In genomic region chr4:32574803-32575202, GRCh38 we compare ENCODE assay signal across 24 cellular contexts.
"Had no signal": no experiment of that assay in that cellular context is flagged by ENCODE, and none has a peak within 500 bp of the region (broad histone marks: within the 10 kb centered on the region; RNA-seq: fewer than 3 reads in every experiment).

No MANE protein-coding gene starts in this region.

- H3K27me3 Mint-ChIP-seq: activated CD4-positive, alpha-beta memory T cell treated with anti-CD3 and anti-CD28 coated beads, Interleukin-2, amount 10 ng/mL, durations not matched to agents 7 days and 5 days; activated CD8-positive, alpha-beta memory T cell treated with anti-CD3 and anti-CD28 coated beads, Interleukin-2, amount 10 ng/mL, durations not matched to agents 7 days and 5 days; activated naive CD4-positive, alpha-beta T cell treated with anti-CD3 and anti-CD28 coated beads, Interleukin-2, amount 10 ng/mL, durations not matched to agents 7 days and 5 days; activated naive CD8-positive, alpha-beta T cell treated with anti-CD3 and anti-CD28 coated beads, Interleukin-2, amount 50 U/mL, for 24 hours; activated T-helper 17 cell treated with anti-CD3 and anti-CD28 coated beads, Interleukin-2, amount 50 U/mL, for 72 hours; naive thymus-derived CD8-positive, alpha-beta T cell; stimulated activated naive CD8-positive, alpha-beta T cell treated with anti-CD3 and anti-CD28 coated beads, Interleukin-15, amount 100 ng/mL, for 72 hours had no signal

- H3K9me3 Mint-ChIP-seq: activated CD4-positive, alpha-beta memory T cell treated with anti-CD3 and anti-CD28 coated beads, Interleukin-2, amount 10 ng/mL, durations not matched to agents 7 days and 5 days; WTC11 had no signal

- H3K36me3 ChIP-seq: brain microvascular endothelial cell, lower lobe of right lung, right lobe of liver, suprapubic skin, transverse colon, vagina had no signal

- ATAC-seq: activated CD8-positive, alpha-beta memory T cell treated with anti-CD3 and anti-CD28 coated beads, Interleukin-2, amount 10 ng/mL, durations not matched to agents 7 days and 5 days; activated naive CD8-positive, alpha-beta T cell treated with anti-CD3 and anti-CD28 coated beads, Interleukin-2, amount 50 U/mL, for 24 hours; activated T-helper 17 cell treated with anti-CD3 and anti-CD28 coated beads, Interleukin-2, amount 50 U/mL, for 72 hours; lower lobe of right lung; naive thymus-derived CD8-positive, alpha-beta T cell; right lobe of liver; stimulated activated naive CD8-positive, alpha-beta T cell treated with anti-CD3 and anti-CD28 coated beads, Interleukin-15, amount 100 ng/mL, for 72 hours; WTC11 had no signal

- FAIRE-seq: colon, frontal cortex, keratinocyte, small intestine had no signal

- H3K4me3 ChIP-seq: lower lobe of right lung, right lobe of liver, suprapubic skin, transverse colon, vagina had no signal

- H2AFZ ChIP-seq: parathyroid adenoma had no signal

- H3K79me2 ChIP-seq: parathyroid adenoma had no signal

- H3K27ac Mint-ChIP-seq: activated CD4-positive, alpha-beta memory T cell treated with anti-CD3 and anti-CD28 coated beads, Interleukin-2, amount 10 ng/mL, durations not matched to agents 7 days and 5 days; activated CD8-positive, alpha-beta memory T cell treated with anti-CD3 and anti-CD28 coated beads, Interleukin-2, amount 10 ng/mL, durations not matched to agents 7 days and 5 days; activated naive CD4-positive, alpha-beta T cell treated with anti-CD3 and anti-CD28 coated beads, Interleukin-2, amount 10 ng/mL, durations not matched to agents 7 days and 5 days; activated naive CD8-positive, alpha-beta T cell treated with anti-CD3 and anti-CD28 coated beads, Interleukin-2, amount 50 U/mL, for 24 hours; activated T-helper 17 cell treated with anti-CD3 and anti-CD28 coated beads, Interleukin-2, amount 50 U/mL, for 72 hours; naive thymus-derived CD8-positive, alpha-beta T cell; stimulated activated naive CD8-positive, alpha-beta T cell treated with anti-CD3 and anti-CD28 coated beads, Interleukin-15, amount 100 ng/mL, for 72 hours; WTC11 had no signal

- H3K9ac ChIP-seq: parathyroid adenoma had no signal

- H3K27ac ChIP-seq: brain microvascular endothelial cell, lower lobe of right lung, parathyroid adenoma, right lobe of liver, suprapubic skin, transverse colon, vagina had no signal

- H3K4me1 ChIP-seq: lower lobe of right lung, parathyroid adenoma, right lobe of liver, suprapubic skin, transverse colon, vagina had no signal

- H3K9me3 ChIP-seq: lower lobe of right lung, right lobe of liver, suprapubic skin, transverse colon, vagina had no signal

- H3K36me3 Mint-ChIP-seq: activated CD8-positive, alpha-beta memory T cell treated with anti-CD3 and anti-CD28 coated beads, Interleukin-2, amount 10 ng/mL, durations not matched to agents 7 days and 5 days; activated naive CD4-positive, alpha-beta T cell treated with anti-CD3 and anti-CD28 coated beads, Interleukin-2, amount 10 ng/mL, durations not matched to agents 7 days and 5 days; naive thymus-derived CD8-positive, alpha-beta T cell; WTC11 had no signal

- H3K4me1 Mint-ChIP-seq: activated CD4-positive, alpha-beta memory T cell treated with anti-CD3 and anti-CD28 coated beads, Interleukin-2, amount 10 ng/mL, durations not matched to agents 7 days and 5 days; activated CD8-positive, alpha-beta memory T cell treated with anti-CD3 and anti-CD28 coated beads, Interleukin-2, amount 10 ng/mL, durations not matched to agents 7 days and 5 days; activated naive CD4-positive, alpha-beta T cell treated with anti-CD3 and anti-CD28 coated beads, Interleukin-2, amount 10 ng/mL, durations not matched to agents 7 days and 5 days; activated naive CD8-positive, alpha-beta T cell treated with anti-CD3 and anti-CD28 coated beads, Interleukin-2, amount 50 U/mL, for 24 hours; activated T-helper 17 cell treated with anti-CD3 and anti-CD28 coated beads, Interleukin-2, amount 50 U/mL, for 72 hours; stimulated activated naive CD8-positive, alpha-beta T cell treated with anti-CD3 and anti-CD28 coated beads, Interleukin-15, amount 100 ng/mL, for 72 hours had no signal

- DNase-seq: activated CD4-positive, alpha-beta memory T cell treated with anti-CD3 and anti-CD28 coated beads, Interleukin-2, amount 10 ng/mL, durations not matched to agents 7 days and 5 days; activated CD4-positive, alpha-beta T cell treated with anti-CD3 and anti-CD28 coated beads for 4 hours; activated CD8-positive, alpha-beta memory T cell treated with anti-CD3 and anti-CD28 coated beads, Interleukin-2, amount 10 ng/mL, durations not matched to agents 7 days and 5 days; activated naive CD4-positive, alpha-beta T cell treated with anti-CD3 and anti-CD28 coated beads, Interleukin-2, amount 10 ng/mL, durations not matched to agents 7 days and 5 days; activated naive CD8-positive, alpha-beta T cell treated with anti-CD3 and anti-CD28 coated beads, Interleukin-2, amount 50 U/mL, for 24 hours; aorta; brain microvascular endothelial cell; central memory CD4-positive, alpha-beta T cell; lower lobe of right lung; naive thymus-derived CD8-positive, alpha-beta T cell; right lobe of liver; small intestine; stimulated activated CD4-positive, alpha-beta T cell treated with anti-CD3 and anti-CD28 coated beads, Interleukin-15, amount 100 ng/mL, for 24 hours; stimulated activated CD4-positive, alpha-beta T cell treated with anti-CD3 and anti-CD28 coated beads, Interleukin-2, amount 100 ng/mL, for 48 hours; stimulated activated naive CD8-positive, alpha-beta T cell treated with anti-CD3 and anti-CD28 coated beads, Interleukin-15, amount 100 ng/mL, for 72 hours; transverse colon had no signal

- H3K27me3 ChIP-seq: brain microvascular endothelial cell, right lobe of liver, suprapubic skin, transverse colon, vagina had no signal

- H3K4me3 Mint-ChIP-seq: activated CD4-positive, alpha-beta memory T cell treated with anti-CD3 and anti-CD28 coated beads, Interleukin-2, amount 10 ng/mL, durations not matched to agents 7 days and 5 days; activated CD8-positive, alpha-beta memory T cell treated with anti-CD3 and anti-CD28 coated beads, Interleukin-2, amount 10 ng/mL, durations not matched to agents 7 days and 5 days; activated naive CD4-positive, alpha-beta T cell treated with anti-CD3 and anti-CD28 coated beads, Interleukin-2, amount 10 ng/mL, durations not matched to agents 7 days and 5 days; activated naive CD8-positive, alpha-beta T cell treated with anti-CD3 and anti-CD28 coated beads, Interleukin-2, amount 50 U/mL, for 24 hours; activated T-helper 17 cell treated with anti-CD3 and anti-CD28 coated beads, Interleukin-2, amount 50 U/mL, for 72 hours; naive thymus-derived CD8-positive, alpha-beta T cell; stimulated activated naive CD8-positive, alpha-beta T cell treated with anti-CD3 and anti-CD28 coated beads, Interleukin-15, amount 100 ng/mL, for 72 hours; WTC11 had no signal
